ENCODE assay signal across 8 cellular contexts in the genomic region with DNA sequence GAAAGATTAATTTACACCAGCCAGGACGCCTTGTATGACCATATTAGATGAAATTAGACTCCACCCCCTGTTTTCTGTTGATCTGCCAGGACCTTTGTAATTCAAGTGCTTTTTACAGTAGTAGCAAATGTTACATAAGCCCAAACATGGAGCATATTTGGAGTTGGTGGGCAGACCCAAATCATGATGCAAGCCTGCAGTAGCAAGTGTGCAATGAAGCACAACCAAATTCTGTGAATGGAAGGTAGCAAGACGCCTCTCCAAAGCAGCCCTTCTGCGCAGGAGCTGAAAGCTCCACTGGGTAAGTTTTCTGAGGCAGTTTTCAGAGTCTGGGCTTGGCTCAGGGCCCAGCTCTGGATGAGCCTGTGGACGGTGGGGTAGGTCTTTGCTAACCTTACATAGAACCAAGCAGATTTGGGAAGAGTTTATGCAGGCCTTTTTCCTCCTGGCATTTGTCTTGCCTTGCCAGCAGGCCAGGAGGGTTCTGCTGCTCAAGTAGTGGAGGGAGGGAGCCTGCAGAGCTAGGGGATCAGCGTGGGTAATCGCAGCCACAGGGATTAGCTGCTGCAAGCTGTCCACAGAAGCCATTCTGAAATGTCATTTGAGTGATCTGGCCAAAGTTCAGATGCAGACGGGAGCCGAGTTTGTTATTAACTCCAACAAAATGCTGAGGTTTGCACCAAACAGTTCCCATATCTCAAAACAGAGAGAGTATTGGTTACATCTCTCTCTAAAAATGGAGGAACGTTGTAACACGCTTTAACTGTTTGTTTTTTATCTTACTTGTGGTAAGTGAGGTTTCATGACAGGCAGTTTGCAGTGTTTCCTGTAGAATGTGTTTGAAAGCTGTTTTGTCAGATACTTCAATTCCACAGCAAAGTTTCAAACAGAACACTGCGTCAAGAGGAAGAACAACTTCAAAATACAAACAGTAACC. TPM values are rescaled to one million over a fixed set of nuclear protein-coding genes. Genes with fewer than 3 reads are reported as not detected.
A peak's percentile ranks its signal among the peaks of the same experiment; 100 is the strongest.
DNase-seq lines count a peak whose midpoint lies in the region; ATAC-seq, FAIRE-seq and TF ChIP-seq lines count a peak whose summit lies in the region.

No MANE protein-coding gene starts in this region.

- no peak for TF ChIP-seq POLR2A in A549 (IDR thresholded peaks at IDR 0.05; ENCODE audit: low read length)

- intact Hi-C loops in Right ventricle myocardium superior (cut with DNase I), result no loop called here

- H3K9me3 ChIP-seq in A549, result no peaks in the 10 kb centered on the region

- H3K27ac Mint-ChIP-seq in activated naive CD4-positive, alpha-beta T cell treated with anti-CD3 and anti-CD28 coated beads, Interleukin-2, amount 10 ng/mL, durations not matched to agents 7 days and 5 days, result peak overlapping the region; percentile 99

- POLR2A ChIA-PET in A549 (lab: Yijun Ruan, JAX), result interaction anchor here (1.3 kb wide), 1 partner anchor 56 kb away, joined by 4 read pairs; a partner anchor contains a TSS

- CTCF ChIA-PET in A549 (lab: Yijun Ruan, JAX), result interaction anchor here (1.0 to 2.4 kb wide), 3 partner anchors 8 to 25 kb away, joined by 3 to 10 read pairs (median 3); no protein-coding TSS in a partner anchor
- CTCF ChIA-PET in activated naive CD4-positive, alpha-beta T cell treated with anti-CD3 and anti-CD28 coated beads, Interleukin-2, amount 10 ng/mL, durations not matched to agents 7 days and 5 days (lab: Charles Lee), result interaction anchor here (0.7 to 12.1 kb wide), 8 partner anchors 8 to 57 kb away, joined by 3 to 139 read pairs (median 4); no protein-coding TSS in a partner anchor

- H3K4me1 ChIP-seq in A549, result peaks cover 36% of the 10 kb centered on the region

- DNase-seq in A549 (ENCODE audit: low read depth in 1 of 2, low spot score in 1 of 2) (no peak), GM18507 (ENCODE audit: extremely low spot score, insufficient read length, low read depth) (no peak), NCI-H524 (lab: John Stamatoyannopoulos, UW) (peak; percentile 62 to 86), Right ventricle myocardium superior (peak; percentile 51), renal cortical epithelial cell (ENCODE audit: low read depth) (peak; percentile 86), NCI-H526 treated with DMSO at 0.1 percent for 48 hours (lab: John Stamatoyannopoulos, UW) (no peak)
- DNase-seq in activated naive CD4-positive, alpha-beta T cell treated with anti-CD3 and anti-CD28 coated beads, Interleukin-2, amount 10 ng/mL, durations not matched to agents 7 days and 5 days, result peak; percentile 56

- peak overlapping the region in 1 of 2 experiments; percentile 62; a peak in 2 of 6 replicates for H3K27ac ChIP-seq in A549

- no peaks in the 10 kb centered on the region for H3K9me3 Mint-ChIP-seq in activated naive CD4-positive, alpha-beta T cell treated with anti-CD3 and anti-CD28 coated beads, Interleukin-2, amount 10 ng/mL, durations not matched to agents 7 days and 5 days

- WGBS in A549 (ENCODE audit: missing lambda C conversion rate), result 17% methylated on average over 10 of the region's 11 CpGs

- no peak for TF ChIP-seq CTCF in A549 (IDR thresholded peaks at IDR 0.05)

- H3K4me3 ChIP-seq in A549, result 0 out of 3 replicates have a peak overlapping the region, but pooled peaks have one; percentile 5

- peak overlapping the region; percentile 87 for H3K4me3 Mint-ChIP-seq in activated naive CD4-positive, alpha-beta T cell treated with anti-CD3 and anti-CD28 coated beads, Interleukin-2, amount 10 ng/mL, durations not matched to agents 7 days and 5 days

- peak; percentile 59 to 77; a peak in 4 of 6 replicates for ATAC-seq in A549
- ATAC-seq in HG02938 (IDR thresholded peaks at IDR 0.05; ENCODE audit: unreplicated experiment), result peak; percentile 66
- ATAC-seq in Right ventricle myocardium superior (ENCODE audit: poor library complexity), result peak; percentile 37

- H3K4me2 ChIP-seq in A549, result peak overlapping the region; percentile 77

- peaks cover 70% of the 10 kb centered on the region for H3K4me1 Mint-ChIP-seq in activated naive CD4-positive, alpha-beta T cell treated with anti-CD3 and anti-CD28 coated beads, Interleukin-2, amount 10 ng/mL, durations not matched to agents 7 days and 5 days

- H3K27me3 Mint-ChIP-seq in activated naive CD4-positive, alpha-beta T cell treated with anti-CD3 and anti-CD28 coated beads, Interleukin-2, amount 10 ng/mL, durations not matched to agents 7 days and 5 days, result no peaks in the 10 kb centered on the region

- TF ChIP-seq EP300 in A549 (IDR thresholded peaks at IDR 0.05), result no peak

- H3K36me3 Mint-ChIP-seq in activated naive CD4-positive, alpha-beta T cell treated with anti-CD3 and anti-CD28 coated beads, Interleukin-2, amount 10 ng/mL, durations not matched to agents 7 days and 5 days, result peaks cover 31% of the 10 kb centered on the region

- FAIRE-seq in A549 (lab: Jason Lieb, UNC) (no peak), GM18507 (lab: Jason Lieb, UNC) (peak; percentile 83)

- no peak for TF ChIP-seq RAD21 in A549 (conservative IDR thresholded peaks at IDR 0.05 in 1 of 2, IDR thresholded peaks at IDR 0.05 in 1 of 2)

TF ChIP-seq in A549, 52 proteins besides CTCF, POLR2A, EP300 and RAD21:
- TF ChIP-seq, protein P1, sequence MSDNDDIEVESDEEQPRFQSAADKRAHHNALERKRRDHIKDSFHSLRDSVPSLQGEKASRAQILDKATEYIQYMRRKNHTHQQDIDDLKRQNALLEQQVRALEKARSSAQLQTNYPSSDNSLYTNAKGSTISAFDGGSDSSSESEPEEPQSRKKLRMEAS (IDR thresholded peaks at IDR 0.05), result no peak
- TF ChIP-seq MAFK (IDR thresholded peaks at IDR 0.05; ENCODE audit: partially characterized antibody), result peak; percentile 43
- no peak for TF ChIP-seq RFX5 (IDR thresholded peaks at IDR 0.05)

RNA-seq across cellular contexts. Expression of a gene that starts 55.4 kb away (rescaled TPM):
- polyA plus RNA-seq in A549 (2011; rRNA removed) (53.8 and 76.8 TPM in 2 replicates), A549 (2017; fragmentation: RNase III; extraction: RNeasy Plus Mini Kit Qiagen cat#74134 plus additional on column Dnase treatment) (117 to 121 TPM (median 120 TPM) in 3 replicates)
- polyA plus RNA-seq in A549 (2012; cell fraction: cytosol; rRNA removed), result 70.4 and 74.2 TPM in 2 replicates
- 43.2 and 51.1 TPM in 2 replicates for polyA plus RNA-seq in A549 (2012; cell fraction: nucleus; rRNA removed)
- polyA minus RNA-seq in A549 (2011; rRNA and poly(A)+ RNA removed), result 20.3 and 20.7 TPM in 2 replicates
- total RNA-seq in Right ventricle myocardium superior (77.8 TPM), renal cortical epithelial cell (113 and 124 TPM in 2 replicates)

RNA-seq across cellular contexts. Expression of a gene that starts 55.8 kb away (rescaled TPM):
- polyA plus RNA-seq in A549 (2011; rRNA removed) (not detected in 2 replicates), A549 (2017; fragmentation: RNase III; extraction: RNeasy Plus Mini Kit Qiagen cat#74134 plus additional on column Dnase treatment) (not detected in 3 replicates)
- polyA plus RNA-seq in A549 (2012; cell fraction: cytosol; rRNA removed), result not detected in 2 replicates
- polyA plus RNA-seq in A549 (2012; cell fraction: nucleus; rRNA removed), result not detected in 2 replicates
- polyA minus RNA-seq in A549 (2011; rRNA and poly(A)+ RNA removed), result 2.4 TPM in 1 of 2 replicates, not detected in the other
- total RNA-seq in Right ventricle myocardium superior (not detected), renal cortical epithelial cell (not detected in 2 replicates)

Comparison
In these comparisons a context has a peak if more than half of its experiments do, and no peak if none do; other contexts are left out.
1. DNase-seq: peak in NCI-H524 (2 of 2), activated naive CD4-positive, alpha-beta T cell treated with anti-CD3 and anti-CD28 coated beads, Interleukin-2, amount 10 ng/mL, durations not matched to agents 7 days and 5 days (single experiment), Right ventricle myocardium superior (single experiment) and renal cortical epithelial cell (single experiment); none in A549 (0 of 2), GM18507 (single experiment) and NCI-H526 treated with DMSO at 0.1 percent for 48 hours (single experiment).
2. Peak in every context shown above with its lines, with median percentiles within 50 percentile points of each other: ATAC-seq.